17 cellular contexts compared by ENCODE assay signal in the genomic region with DNA sequence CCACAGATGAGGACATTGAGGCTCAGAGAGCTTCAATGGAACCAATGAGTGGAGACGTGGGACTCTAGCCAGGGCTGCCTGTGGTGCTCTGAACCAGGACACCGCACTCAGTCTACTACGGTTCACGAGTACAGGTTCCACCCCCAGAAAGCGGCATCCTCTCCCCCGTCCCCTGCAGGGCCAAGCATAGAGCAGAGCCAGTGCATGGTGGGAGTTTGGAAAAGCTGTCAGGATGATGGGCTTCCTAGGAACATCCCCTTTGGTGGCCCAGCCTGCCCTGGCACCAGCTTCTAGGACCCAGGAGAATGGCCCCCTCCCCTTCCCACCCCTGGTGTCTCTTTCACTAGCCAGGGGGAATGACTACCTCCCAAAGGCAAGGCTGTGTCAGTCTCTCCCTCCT. TPM values are rescaled to one million over a fixed set of nuclear protein-coding genes. Genes with fewer than 3 reads are reported as not detected.
A peak's percentile ranks its signal among the peaks of the same experiment; 100 is the strongest.
DNase-seq lines count a peak whose midpoint lies in the region; ATAC-seq and TF ChIP-seq lines count a peak whose summit lies in the region.
"Had no signal": no experiment of that assay in that cellular context is flagged by ENCODE, and none has a peak within 500 bp of the region (broad histone marks: within the 10 kb centered on the region; RNA-seq: fewer than 3 reads in every experiment).

No MANE protein-coding gene starts in this region.

- H3K4me3 ChIP-seq in CD8-positive, alpha-beta memory T cell (ENCODE audit: low read length) = no peak overlapping the region
- H3K4me3 ChIP-seq in osteoblast (ENCODE audit: insufficient read depth, low read length) = no peak overlapping the region
- H3K4me3 ChIP-seq: gastroesophageal sphincter, HAP-1 had no signal

- H4K20me1 ChIP-seq in osteoblast (ENCODE audit: insufficient read depth, low read length) = peaks cover 23% of the 10 kb centered on the region

- no peaks in the 10 kb centered on the region for H3K27me3 Mint-ChIP-seq in CD8-positive, alpha-beta memory T cell
- no peaks in the 10 kb centered on the region for H3K27me3 Mint-ChIP-seq in effector memory CD8-positive, alpha-beta T cell
- H3K27me3 Mint-ChIP-seq in natural killer cell (ENCODE audit: low read depth in 2 of 2) = no peaks in the 10 kb centered on the region
- H3K27me3 Mint-ChIP-seq: central memory CD8-positive, alpha-beta T cell had no signal

- H3K4me2 ChIP-seq in osteoblast (ENCODE audit: insufficient read depth, low read length) = no peak overlapping the region

- TF ChIP-seq CTCF in osteoblast (IDR thresholded peaks at IDR 0.05; ENCODE audit: extremely low read depth, low read depth, low read length) (no peak), natural killer cell (IDR thresholded peaks at IDR 0.05) (no peak)

- ATAC-seq in effector memory CD8-positive, alpha-beta T cell (replicated peaks) = no peak
- no peak for ATAC-seq in natural killer cell
- ATAC-seq in HG03565 (IDR thresholded peaks at IDR 0.05; ENCODE audit: unreplicated experiment) = no peak
- ATAC-seq: gastroesophageal sphincter, left cardiac atrium had no signal

- H3K27ac Mint-ChIP-seq in CD8-positive, alpha-beta memory T cell = peak overlapping the region in 7 of 8 donors; percentile 17 to 94 (median 73)
- H3K27ac Mint-ChIP-seq in effector memory CD8-positive, alpha-beta T cell = peak overlapping the region; percentile 82 to 92
- no peak overlapping the region for H3K27ac Mint-ChIP-seq in natural killer cell
- H3K27ac Mint-ChIP-seq: T-helper 1 cell treated with Interleukin-12 subunit alpha and Interleukin-12 subunit beta and Interleukin-4 antibody, amounts not matched to agents 30 μg/mL and 1 μg/mL, for 36 hours had no signal

- POLR2A ChIA-PET in CD8-positive, alpha-beta memory T cell (lab: Charles Lee) = no interaction called here

- no peaks in the 10 kb centered on the region for H3K9me3 Mint-ChIP-seq in CD8-positive, alpha-beta memory T cell
- no peaks in the 10 kb centered on the region for H3K9me3 Mint-ChIP-seq in effector memory CD8-positive, alpha-beta T cell
- no peaks in the 10 kb centered on the region for H3K9me3 Mint-ChIP-seq in natural killer cell
- H3K9me3 Mint-ChIP-seq: central memory CD8-positive, alpha-beta T cell; T-helper 1 cell treated with Interleukin-12 subunit alpha and Interleukin-12 subunit beta and Interleukin-4 antibody, amounts not matched to agents 30 μg/mL and 1 μg/mL, for 36 hours had no signal

- peaks cover 5% of the 10 kb centered on the region for H3K36me3 ChIP-seq in CD8-positive, alpha-beta memory T cell (ENCODE audit: insufficient read depth, low read length)
- peaks cover 22% of the 10 kb centered on the region for H3K36me3 ChIP-seq in osteoblast (ENCODE audit: insufficient read depth, low read length)

- H3K27me3 ChIP-seq in CD8-positive, alpha-beta memory T cell (ENCODE audit: insufficient read depth, low read length, poor library complexity, severe bottlenecking) = no peaks in the 10 kb centered on the region
- peaks cover 5% of the 10 kb centered on the region for H3K27me3 ChIP-seq in osteoblast (ENCODE audit: insufficient read depth, low read length)
- H3K27me3 ChIP-seq: gastroesophageal sphincter had no signal

- H3K4me1 ChIP-seq in CD8-positive, alpha-beta memory T cell (ENCODE audit: insufficient read depth, low read length) = peaks cover 35% of the 10 kb centered on the region
- H3K4me1 ChIP-seq in osteoblast (ENCODE audit: insufficient read depth, low read length) = no peaks in the 10 kb centered on the region
- H3K4me1 ChIP-seq: HAP-1 had no signal

- no peaks in the 10 kb centered on the region for H3K9me3 ChIP-seq in CD8-positive, alpha-beta memory T cell (ENCODE audit: low read length)
- H3K9me3 ChIP-seq in osteoblast (ENCODE audit: low read depth, low read length) = no peaks in the 10 kb centered on the region
- H3K9me3 ChIP-seq: gastroesophageal sphincter, HAP-1, neutrophil had no signal

- DNase-seq in CD8-positive, alpha-beta memory T cell = no peak
- no peak for DNase-seq in effector memory CD8-positive, alpha-beta T cell
- DNase-seq in osteoblast (ENCODE audit: insufficient read length, low spot score, missing footprints) = peak; percentile 54
- DNase-seq in D341Med (ENCODE audit: low spot score) = no peak
- no peak for DNase-seq in natural killer cell
- DNase-seq: activated CD4-positive, alpha-beta T cell treated with anti-CD3 and anti-CD28 coated beads, Interleukin-2, amount 50 U/mL, for 4 hours; activated naive CD4-positive, alpha-beta T cell; anterior cingulate cortex; left cardiac atrium; stimulated activated CD4-positive, alpha-beta T cell treated with anti-CD3 and anti-CD28 coated beads, Interleukin-4, amount 100 ng/mL, for 4 hours had no signal

- no peak overlapping the region for H2AFZ ChIP-seq in osteoblast (ENCODE audit: low read length)

- H3K36me3 Mint-ChIP-seq in CD8-positive, alpha-beta memory T cell = peaks cover 0 to 34% (median 0%) of the 10 kb centered on the region in 3 donors
- H3K36me3 Mint-ChIP-seq in effector memory CD8-positive, alpha-beta T cell (ENCODE audit: insufficient read depth) = peaks cover 18% of the 10 kb centered on the region
- H3K36me3 Mint-ChIP-seq in natural killer cell = peaks cover 5% of the 10 kb centered on the region

- no peak overlapping the region for H3K4me3 Mint-ChIP-seq in CD8-positive, alpha-beta memory T cell
- H3K4me3 Mint-ChIP-seq in effector memory CD8-positive, alpha-beta T cell = no peak overlapping the region
- H3K4me3 Mint-ChIP-seq in natural killer cell = no peak overlapping the region
- H3K4me3 Mint-ChIP-seq: central memory CD8-positive, alpha-beta T cell; T-helper 1 cell treated with Interleukin-12 subunit alpha and Interleukin-12 subunit beta and Interleukin-4 antibody, amounts not matched to agents 30 μg/mL and 1 μg/mL, for 36 hours had no signal

- peaks cover 2% of the 10 kb centered on the region for H3K79me2 ChIP-seq in osteoblast (ENCODE audit: insufficient read depth, low read length)

- no peak overlapping the region for H3K27ac ChIP-seq in CD8-positive, alpha-beta memory T cell (ENCODE audit: low read depth, low read length)
- no peak overlapping the region for H3K27ac ChIP-seq in osteoblast (ENCODE audit: low read depth, low read length)
- H3K27ac ChIP-seq: gastroesophageal sphincter had no signal

- CTCF ChIA-PET in CD8-positive, alpha-beta memory T cell (lab: Charles Lee) = no interaction called here

- H3K4me1 Mint-ChIP-seq in CD8-positive, alpha-beta memory T cell = peaks cover 19 to 42% (median 22%) of the 10 kb centered on the region in 3 donors
- peaks cover 10 to 23% of the 10 kb centered on the region in 2 donors for H3K4me1 Mint-ChIP-seq in effector memory CD8-positive, alpha-beta T cell (ENCODE audit: low read depth in 2 of 2)
- H3K4me1 Mint-ChIP-seq in natural killer cell = peaks cover 8 to 30% of the 10 kb centered on the region in 2 donors

- intact Hi-C loops in natural killer cell (cut with micrococcal nuclease) = no loop called here

RNA-seq across cellular contexts. Expression of gene ZNF319, which starts 8.4 kb away (rescaled TPM):
- 10 to 100 TPM; 11.9 to 12.8 TPM for total RNA-seq in CD8-positive, alpha-beta memory T cell
- polyA plus RNA-seq in CD8-positive, alpha-beta memory T cell = 18.5 TPM
- total RNA-seq in osteoblast (4.3 and 5.6 TPM in 2 replicates), natural killer cell (10 to 100 TPM; 15.9 to 31.3 (median 29.3) TPM)

RNA-seq across cellular contexts. Expression of gene USB1, which starts 9.1 kb away (rescaled TPM):
- total RNA-seq in CD8-positive, alpha-beta memory T cell = 10 to 100 TPM; 66.6 to 68.5 TPM
- polyA plus RNA-seq in CD8-positive, alpha-beta memory T cell = 68.1 TPM
- total RNA-seq in osteoblast (17.7 and 19.2 TPM in 2 replicates), natural killer cell (10 to 100 TPM; 64.7 to 86.0 (median 84.8) TPM)

RNA-seq across cellular contexts. Expression of gene CNGB1, which starts 21.2 kb away (rescaled TPM):
- total RNA-seq in CD8-positive, alpha-beta memory T cell = not detected
- not detected for polyA plus RNA-seq in CD8-positive, alpha-beta memory T cell
- total RNA-seq in osteoblast (not detected in 2 replicates), natural killer cell (not detected)
- total RNA-seq: left cardiac atrium, OCI-LY7 had no signal

RNA-seq across cellular contexts. Expression of gene MMP15, which starts 33.5 kb away (rescaled TPM):
- 1 to 10 TPM in 1 of 2 experiments, under 1 TPM in 1; 0.97 to 1.1 TPM for total RNA-seq in CD8-positive, alpha-beta memory T cell
- 0.16 TPM for polyA plus RNA-seq in CD8-positive, alpha-beta memory T cell
- total RNA-seq in osteoblast = 7.7 and 9.4 TPM in 2 replicates
- total RNA-seq in natural killer cell = under 1 TPM; 0.23 to 0.27 (median 0.24) TPM

Comparison
In these comparisons a context has a peak if more than half of its experiments do, and no peak if none do; other contexts are left out.
1. H3K27ac Mint-ChIP-seq: peak in CD8-positive, alpha-beta memory T cell (7 of 8) and effector memory CD8-positive, alpha-beta T cell (2 of 2); none in natural killer cell (0 of 2).